In genomic region chr6:164230804-164231203, GRCh38 we compare ENCODE assay signal across 22 cellular contexts.
"Had no signal": no experiment of that assay in that cellular context is flagged by ENCODE, and none has a peak within 500 bp of the region (broad histone marks: within the 10 kb centered on the region; RNA-seq: fewer than 3 reads in every experiment).

No MANE protein-coding gene starts in this region.

- H3K27me3 Mint-ChIP-seq: memory B cell; stimulated activated memory B cell treated with anti-CD40 and anti-IgM and Interleukin-4, amounts not matched to agents 10 μg/mL and 1 μg/mL and 100 μg/mL, for 72 hours had no signal

- H3K9me3 Mint-ChIP-seq: natural killer cell had no signal

- H3K4me3 ChIP-seq: dorsolateral prefrontal cortex, gastroesophageal sphincter, heart left ventricle, hepatocyte, lung, prostate gland, right atrium auricular region, transverse colon, upper lobe of right lung, uterus had no signal

- H3K27ac ChIP-seq: foreskin keratinocyte, gastroesophageal sphincter, heart left ventricle, hepatocyte, parathyroid adenoma, prostate gland, right atrium auricular region, transverse colon, upper lobe of right lung, uterus had no signal

- H3K36me3 Mint-ChIP-seq: memory B cell; natural killer cell; stimulated activated memory B cell treated with anti-CD40 and anti-IgM and Interleukin-4, amounts not matched to agents 10 μg/mL and 1 μg/mL and 100 μg/mL, for 72 hours had no signal

- ATAC-seq: foreskin keratinocyte; gastroesophageal sphincter; heart left ventricle; left lobe of liver; natural killer cell; sciatic nerve; stimulated activated memory B cell treated with anti-CD40 and anti-IgM and Interleukin-4, amounts not matched to agents 10 μg/mL and 1 μg/mL and 100 μg/mL, for 72 hours; stimulated activated naive CD8-positive, alpha-beta T cell treated with anti-CD3 and anti-CD28 coated beads, Interleukin-15, Interleukin-2, amounts not matched to agents 100 U/mL and 50 U/mL, for 24 hours; upper lobe of right lung had no signal

- H3K27ac Mint-ChIP-seq: memory B cell; natural killer cell; stimulated activated memory B cell treated with anti-CD40 and anti-IgM and Interleukin-4, amounts not matched to agents 10 μg/mL and 1 μg/mL and 100 μg/mL, for 72 hours had no signal

- DNase-seq: effector CD4-positive, alpha-beta T cell; foreskin keratinocyte; kidney; natural killer cell; stimulated activated CD4-positive, alpha-beta T cell treated with anti-CD3 and anti-CD28 coated beads, Interleukin-4, amount 100 ng/mL, for 4 hours; stimulated activated naive CD8-positive, alpha-beta T cell treated with anti-CD3 and anti-CD28 coated beads, Interleukin-15, Interleukin-2, amounts not matched to agents 100 U/mL and 50 U/mL, for 24 hours; substantia nigra; transverse colon; upper lobe of right lung; uterus had no signal

- H3K4me3 Mint-ChIP-seq: memory B cell; natural killer cell; stimulated activated memory B cell treated with anti-CD40 and anti-IgM and Interleukin-4, amounts not matched to agents 10 μg/mL and 1 μg/mL and 100 μg/mL, for 72 hours had no signal

- H3K4me1 Mint-ChIP-seq: memory B cell; natural killer cell; stimulated activated memory B cell treated with anti-CD40 and anti-IgM and Interleukin-4, amounts not matched to agents 10 μg/mL and 1 μg/mL and 100 μg/mL, for 72 hours had no signal
